In genomic region chr13:44576396-44577235, GRCh38 we compare ENCODE assay signal across 9 cellular contexts. TPM values are rescaled to one million over a fixed set of nuclear protein-coding genes. Genes with fewer than 3 reads are reported as not detected.
DNase-seq lines count a peak whose midpoint lies in the region; ATAC-seq, FAIRE-seq and TF ChIP-seq lines count a peak whose summit lies in the region.
"Had no signal": no experiment of that assay in that cellular context is flagged by ENCODE, and none has a peak within 500 bp of the region (broad histone marks: within the 10 kb centered on the region; RNA-seq: fewer than 3 reads in every experiment).

No MANE protein-coding gene starts in this region.

- ATAC-seq in GM18867 (IDR thresholded peaks at IDR 0.05; ENCODE audit: unreplicated experiment) (peak; percentile 29), HG02798 (IDR thresholded peaks at IDR 0.05; ENCODE audit: poor library complexity, unreplicated experiment) (peak; percentile 23)

- peak overlapping the region; percentile 87 for H3K9ac ChIP-seq in iPS-20b (ENCODE audit: low read depth, low read length)

- H3K4me3 ChIP-seq in astrocyte of the cerebellum (ENCODE audit: low read depth, low read length) (peak overlapping the region; percentile 86), iPS-20b (ENCODE audit: low read length) (peak overlapping the region; percentile 81)

- peaks cover 30% of the 10 kb centered on the region for H3K4me1 ChIP-seq in iPS-20b (ENCODE audit: insufficient read depth, low read length)

- no peaks in the 10 kb centered on the region for H3K27me3 ChIP-seq in iPS-20b (ENCODE audit: insufficient read depth, low read length)

- peak overlapping the region; percentile 87 for H3K27ac ChIP-seq in iPS-20b (ENCODE audit: low read length)

- in situ Hi-C loops in SK-MEL-5 (cut with HindIII; ENCODE audit: low pct_unique_long_range_greater_than_20kb, low sequenced_read_pairs) = no loop called here
- in situ Hi-C loops in astrocyte of the cerebellum (cut with HindIII; ENCODE audit: low sequenced_read_pairs) = loop anchor here (10.0 kb wide), 1 partner anchor 138 kb away; no protein-coding TSS in a partner anchor

- TF ChIP-seq CTCF in astrocyte of the cerebellum (IDR thresholded peaks at IDR 0.05; ENCODE audit: low read depth, low read length, missing control alignments) = no peak

- DNase-seq in SK-MEL-5 (ENCODE audit: low read depth, low spot score) (peak; percentile 10), astrocyte of the cerebellum (ENCODE audit: low read depth) (no peak), NCI-H1105 (lab: John Stamatoyannopoulos, UW) (no peak), HTR-8/SVneo (ENCODE audit: insufficient read length, low spot score) (no peak)
- DNase-seq in stimulated activated CD4-positive, alpha-beta T cell treated with anti-CD3 and anti-CD28 coated beads, Interleukin-1b, Interleukin-23, amount 100 ng/mL, for 1 hour (ENCODE audit: low read depth in 2 of 2) = peak; percentile 2 to 24

- H3K9me3 ChIP-seq in iPS-20b (ENCODE audit: insufficient read depth, low read depth, low read length) = no peaks in the 10 kb centered on the region

- FAIRE-seq in HTR-8/SVneo (lab: Jason Lieb, UNC) = no peak
- FAIRE-seq: endometrium had no signal

- peaks cover 18% of the 10 kb centered on the region for H3K36me3 ChIP-seq in iPS-20b (ENCODE audit: insufficient read depth, low read depth, low read length)

RNA-seq across cellular contexts. Expression of gene TSC22D1, which starts 0.5 kb away (rescaled TPM):
- 36.5 and 37.3 TPM in 2 replicates for total RNA-seq in SK-MEL-5 (2014; rRNA removed; shearing (Covaris generic))
- polyA plus RNA-seq in SK-MEL-5 (2015; cell fraction: cytosol; rRNA removed) = 57.4 and 62.7 TPM in 2 replicates
- 70.2 and 74.8 TPM in 2 replicates for polyA plus RNA-seq in SK-MEL-5 (2015; cell fraction: nucleus; rRNA removed)

Comparison
In these comparisons a context has a peak if more than half of its experiments do, and no peak if none do; other contexts are left out.
1. DNase-seq: peak in SK-MEL-5 (single experiment) and stimulated activated CD4-positive, alpha-beta T cell treated with anti-CD3 and anti-CD28 coated beads, Interleukin-1b, Interleukin-23, amount 100 ng/mL, for 1 hour (2 of 2); none in astrocyte of the cerebellum (single experiment), NCI-H1105 (single experiment) and HTR-8/SVneo (single experiment).